Comparison of ENCODE assay signal across 11 cellular contexts in genomic region chr3:22236490-22237271, GRCh38.
DNase-seq lines count a peak whose midpoint lies in the region; ATAC-seq and TF ChIP-seq lines count a peak whose summit lies in the region.
"Had no signal": no experiment of that assay in that cellular context is flagged by ENCODE, and none has a peak within 500 bp of the region (broad histone marks: within the 10 kb centered on the region; RNA-seq: fewer than 3 reads in every experiment).

No MANE protein-coding gene starts in this region.

- ATAC-seq in HG02870 (IDR thresholded peaks at IDR 0.05; ENCODE audit: unreplicated experiment) (peak; percentile 86), upper lobe of right lung (no peak)

- no peaks in the 10 kb centered on the region for H3K9me3 ChIP-seq in upper lobe of right lung

- peak; percentile 24 for DNase-seq in SKM-1 treated with dmso at 0.1 percent for 144 hours (lab: John Stamatoyannopoulos, UW; ENCODE audit: unreplicated experiment)
- no peak for DNase-seq in SKM-1 (lab: John Stamatoyannopoulos, UW; ENCODE audit: unreplicated experiment)
- peak; percentile 2 for DNase-seq in KBM-7
- DNase-seq in fibroblast of pulmonary artery (ENCODE audit: low read depth): peak; percentile 11
- no peak for DNase-seq in stimulated activated CD4-positive, alpha-beta T cell treated with anti-CD3 and anti-CD28 coated beads, Interleukin-15, amount 100 ng/mL, for 24 hours
- DNase-seq in upper lobe of right lung: no peak
- DNase-seq in DMS 273 treated with DMSO at 0.1 percent for 48 hours (lab: John Stamatoyannopoulos, UW): no peak
- DNase-seq: 8988T, Calu3, NCI-H1694 treated with DMSO at 0.1 percent for 48 hours had no signal

- no peak overlapping the region for H3K27ac ChIP-seq in upper lobe of right lung

- H3K4me3 ChIP-seq in fibroblast of pulmonary artery (replicated peaks; ENCODE audit: low read depth, low read length): no peak overlapping the region
- H3K4me3 ChIP-seq in upper lobe of right lung: no peak overlapping the region

- in situ Hi-C loops in KBM-7 (cut with MboI; ENCODE audit: low pct_unique_long_range_greater_than_20kb, low sequenced_read_pairs): no loop called here

- no peaks in the 10 kb centered on the region for H3K4me1 ChIP-seq in upper lobe of right lung

- H3K27me3 ChIP-seq in upper lobe of right lung: no peaks in the 10 kb centered on the region

- intact Hi-C loops in upper lobe of right lung (cut with DNase I): no loop called here

- H3K36me3 ChIP-seq in upper lobe of right lung: no peaks in the 10 kb centered on the region

- TF ChIP-seq CTCF in fibroblast of pulmonary artery (IDR thresholded peaks at IDR 0.05; ENCODE audit: low read length, missing control alignments) (no peak), upper lobe of right lung (IDR thresholded peaks at IDR 0.05) (no peak)

Comparison
In these comparisons a context has a peak if more than half of its experiments do, and no peak if none do; other contexts are left out.
1. DNase-seq: peak in SKM-1 treated with dmso at 0.1 percent for 144 hours (single experiment), KBM-7 (single experiment) and fibroblast of pulmonary artery (single experiment); none in SKM-1 (single experiment), stimulated activated CD4-positive, alpha-beta T cell treated with anti-CD3 and anti-CD28 coated beads, Interleukin-15, amount 100 ng/mL, for 24 hours (single experiment), upper lobe of right lung (single experiment) and DMS 273 treated with DMSO at 0.1 percent for 48 hours (single experiment).